Comparison of ENCODE assay signal across 18 cellular contexts in genomic region chr1:86758570-86758969, GRCh38. TPM values are rescaled to one million over a fixed set of nuclear protein-coding genes. Genes with fewer than 3 reads are reported as not detected.
A peak's percentile ranks its signal among the peaks of the same experiment; 100 is the strongest.
DNase-seq lines count a peak whose midpoint lies in the region; ATAC-seq and TF ChIP-seq lines count a peak whose summit lies in the region.
"Had no signal": no experiment of that assay in that cellular context is flagged by ENCODE, and none has a peak within 500 bp of the region (broad histone marks: within the 10 kb centered on the region; RNA-seq: fewer than 3 reads in every experiment).

No MANE protein-coding gene starts in this region.

- peak; percentile 42; the same call in 1 of the 3 replicates for ATAC-seq in RWPE2 (ENCODE audit: low read depth)
- ATAC-seq in stimulated activated effector memory CD8-positive, alpha-beta T cell treated with anti-CD3 and anti-CD28 coated beads, Interleukin-12 subunit alpha, Interleukin-12 subunit beta, amount 100 ng/mL, for 72 hours = no peak
- ATAC-seq: gastrocnemius medialis, Panc1 had no signal

- TF ChIP-seq CTCF in RWPE2 (IDR thresholded peaks at IDR 0.05; ENCODE audit: poor library complexity, severe bottlenecking) = no peak

- peaks cover 3% of the 10 kb centered on the region for H3K4me1 ChIP-seq in RWPE2 (ENCODE audit: insufficient read depth, poor library complexity, severe bottlenecking)
- H3K4me1 ChIP-seq: parathyroid adenoma, testis had no signal

- no peak overlapping the region for H3K4me3 Mint-ChIP-seq in stimulated activated effector memory CD8-positive, alpha-beta T cell treated with anti-CD3 and anti-CD28 coated beads, Interleukin-12 subunit alpha, Interleukin-12 subunit beta, amount 100 ng/mL, for 72 hours

- H3K9me3 ChIP-seq in RWPE2 (ENCODE audit: severe bottlenecking) = no peaks in the 10 kb centered on the region
- H3K9me3 ChIP-seq: gastrocnemius medialis, testis had no signal

- H3K9me3 Mint-ChIP-seq in stimulated activated effector memory CD8-positive, alpha-beta T cell treated with anti-CD3 and anti-CD28 coated beads, Interleukin-12 subunit alpha, Interleukin-12 subunit beta, amount 100 ng/mL, for 72 hours = peaks cover 4% of the 10 kb centered on the region

- H3K27me3 ChIP-seq in RWPE2 (ENCODE audit: insufficient read depth, poor library complexity, severe bottlenecking) = no peaks in the 10 kb centered on the region
- H3K27me3 ChIP-seq: gastrocnemius medialis, testis had no signal

- H3K4me1 Mint-ChIP-seq in stimulated activated effector memory CD8-positive, alpha-beta T cell treated with anti-CD3 and anti-CD28 coated beads, Interleukin-12 subunit alpha, Interleukin-12 subunit beta, amount 100 ng/mL, for 72 hours = no peaks in the 10 kb centered on the region

- no peaks in the 10 kb centered on the region for H3K36me3 ChIP-seq in RWPE2 (ENCODE audit: low read depth)
- H3K36me3 ChIP-seq: gastrocnemius medialis had no signal

- H3K4me3 ChIP-seq in RWPE2 (ENCODE audit: severe bottlenecking) = no peak overlapping the region
- H3K4me3 ChIP-seq: gastrocnemius medialis, testis had no signal

- no peaks in the 10 kb centered on the region for H3K36me3 Mint-ChIP-seq in stimulated activated effector memory CD8-positive, alpha-beta T cell treated with anti-CD3 and anti-CD28 coated beads, Interleukin-12 subunit alpha, Interleukin-12 subunit beta, amount 100 ng/mL, for 72 hours

- no peak overlapping the region for H3K27ac ChIP-seq in RWPE2 (ENCODE audit: poor library complexity, severe bottlenecking)
- H3K27ac ChIP-seq: gastrocnemius medialis, parathyroid adenoma, testis had no signal

- no peak overlapping the region for H3K27ac Mint-ChIP-seq in stimulated activated effector memory CD8-positive, alpha-beta T cell treated with anti-CD3 and anti-CD28 coated beads, Interleukin-12 subunit alpha, Interleukin-12 subunit beta, amount 100 ng/mL, for 72 hours

- DNase-seq in DMS79 (lab: John Stamatoyannopoulos, UW) (peak; percentile 45), NCI-H2081 (lab: John Stamatoyannopoulos, UW) (peak; percentile 53 to 87), RWPE2 (ENCODE audit: low spot score) (no peak), mucosa of gallbladder (ENCODE audit: low spot score) (peak; percentile 75), pons (ENCODE audit: low spot score) (no peak), AG20443 (ENCODE audit: low spot score) (no peak)
- DNase-seq in stimulated activated effector memory CD8-positive, alpha-beta T cell treated with anti-CD3 and anti-CD28 coated beads, Interleukin-12 subunit alpha, Interleukin-12 subunit beta, amount 100 ng/mL, for 72 hours (ENCODE audit: low spot score in 2 of 2) = no peak
- DNase-seq in stimulated activated CD8-positive, alpha-beta memory T cell treated with anti-CD3 and anti-CD28 coated beads, Interleukin-4, amount 100 ng/mL, for 48 hours = no peak
- DNase-seq: activated CD4-positive, alpha-beta T cell treated with anti-CD3 and anti-CD28 coated beads for 4 hours; activated naive CD4-positive, alpha-beta T cell; aorta; gastrocnemius medialis; IMR-90; NCI-H524; stimulated activated CD4-positive, alpha-beta T cell treated with anti-CD3 and anti-CD28 coated beads, Interleukin-4, amount 100 ng/mL, for 4 hours; testis had no signal

RNA-seq across cellular contexts. Expression of gene SH3GLB1, which starts 54.2 kb away (rescaled TPM):
- 65.7 TPM for total RNA-seq in mucosa of gallbladder

Comparison
In these comparisons a context has a peak if more than half of its experiments do, and no peak if none do; other contexts are left out.
1. DNase-seq: peak in DMS79 (single experiment), NCI-H2081 (2 of 2) and mucosa of gallbladder (single experiment); none in RWPE2 (single experiment), pons (single experiment), stimulated activated effector memory CD8-positive, alpha-beta T cell treated with anti-CD3 and anti-CD28 coated beads, Interleukin-12 subunit alpha, Interleukin-12 subunit beta, amount 100 ng/mL, for 72 hours (0 of 2), AG20443 (single experiment) and stimulated activated CD8-positive, alpha-beta memory T cell treated with anti-CD3 and anti-CD28 coated beads, Interleukin-4, amount 100 ng/mL, for 48 hours (single experiment).